In the genomic region with DNA sequence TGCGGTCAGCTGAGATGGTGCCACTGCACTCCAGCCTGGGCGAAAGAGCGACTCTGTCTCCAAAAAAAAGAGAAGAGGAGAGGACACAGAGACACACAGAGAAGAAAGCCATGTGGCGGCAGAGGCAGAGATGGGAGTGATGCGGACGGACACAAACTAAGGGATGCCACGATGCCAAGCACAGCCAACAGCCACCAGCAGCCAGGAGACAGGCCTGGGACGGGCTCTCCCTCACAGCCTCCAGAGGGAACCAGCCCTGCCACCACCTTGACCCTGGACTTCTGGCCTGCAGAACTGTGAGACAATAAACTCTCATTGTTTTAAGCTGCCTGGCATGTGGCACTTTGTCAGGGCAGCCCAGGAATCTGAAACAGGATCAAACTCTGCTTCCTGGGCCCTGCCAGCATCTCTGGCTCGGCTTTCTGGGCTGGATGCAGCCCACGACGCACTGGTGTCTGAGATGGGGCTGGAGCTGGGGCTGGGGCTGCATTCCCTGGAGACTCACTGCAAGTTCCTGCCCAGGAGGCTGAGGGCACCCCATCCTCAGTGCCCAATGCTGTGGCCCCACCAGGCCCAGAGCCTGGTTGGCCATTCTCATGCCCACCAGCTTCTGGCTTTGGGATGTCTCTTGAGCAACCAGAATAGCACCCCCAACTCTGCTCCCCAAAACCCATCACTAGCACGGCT, we compare ENCODE assay signal across 1 cellular context.
TF ChIP-seq lines count a peak whose summit lies in the region.

No MANE protein-coding gene starts in this region.

TF ChIP-seq in H1, 55 proteins besides CTCF, POLR2A, EP300 and RAD21:
- no peak for TF ChIP-seq JUN (IDR thresholded peaks at IDR 0.05; ENCODE audit: low read depth, low read length)
- no peak for TF ChIP-seq SIRT6 (IDR thresholded peaks at IDR 0.05; ENCODE audit: low read length)
- TF ChIP-seq POLR2AphosphoS5 (IDR thresholded peaks at IDR 0.05; ENCODE audit: low read depth, low read length): no peak
- no peak for TF ChIP-seq TBP (IDR thresholded peaks at IDR 0.05; ENCODE audit: low read depth, low read length)
- no peak for TF ChIP-seq EGR1 (IDR thresholded peaks at IDR 0.05; ENCODE audit: borderline replicate concordance, low read depth, low read length)
- no peak for TF ChIP-seq SP2 (IDR thresholded peaks at IDR 0.05; ENCODE audit: low read length)
- TF ChIP-seq SIN3A (conservative IDR thresholded peaks at IDR 0.05 in 1 of 2, IDR thresholded peaks at IDR 0.05 in 1 of 2; ENCODE audit: low read depth in 1 of 2, low read length in 2 of 2): no peak
- TF ChIP-seq, protein P1, sequence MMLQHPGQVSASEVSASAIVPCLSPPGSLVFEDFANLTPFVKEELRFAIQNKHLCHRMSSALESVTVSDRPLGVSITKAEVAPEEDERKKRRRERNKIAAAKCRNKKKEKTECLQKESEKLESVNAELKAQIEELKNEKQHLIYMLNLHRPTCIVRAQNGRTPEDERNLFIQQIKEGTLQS (IDR thresholded peaks at IDR 0.05; ENCODE audit: insufficient read depth, low read depth, low read length): no peak
- no peak for TF ChIP-seq SRF (IDR thresholded peaks at IDR 0.05; ENCODE audit: low read depth, low read length)
- TF ChIP-seq CBX8 (IDR thresholded peaks at IDR 0.05; ENCODE audit: borderline replicate concordance, low read depth, low read length): no peak
- TF ChIP-seq KDM5A (IDR thresholded peaks at IDR 0.05; ENCODE audit: low read length): no peak
- no peak for TF ChIP-seq POU5F1 (IDR thresholded peaks at IDR 0.05; ENCODE audit: low read depth, low read length)
- TF ChIP-seq MAX (IDR thresholded peaks at IDR 0.05): no peak
- no peak for TF ChIP-seq CBX5 (IDR thresholded peaks at IDR 0.05; ENCODE audit: low read depth, low read length)
- no peak for TF ChIP-seq RFX5 (IDR thresholded peaks at IDR 0.05; ENCODE audit: borderline replicate concordance, low read depth, low read length)
TF ChIP-seq in H1: peak in this region for 0.
